29 cellular contexts compared by ENCODE assay signal in the genomic region with DNA sequence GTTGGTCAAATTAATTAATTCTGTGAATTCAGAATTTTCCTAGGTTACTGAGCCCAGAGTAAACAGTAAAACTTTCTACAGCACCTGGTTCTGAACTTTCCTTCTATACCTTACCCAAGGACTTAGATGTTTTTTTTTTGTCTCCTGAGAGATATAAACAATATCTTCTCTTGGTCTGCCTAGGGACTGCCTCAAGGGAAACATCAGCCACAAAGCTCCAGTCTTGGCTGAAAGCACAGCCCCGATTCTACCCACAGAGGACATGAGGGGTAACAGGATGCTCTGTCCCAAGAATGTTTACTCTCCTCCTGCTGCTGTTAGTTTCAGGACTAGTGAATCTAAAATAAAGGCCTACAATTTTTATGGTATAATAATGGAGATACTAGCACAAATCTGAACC. TPM values are rescaled to one million over a fixed set of nuclear protein-coding genes. Genes with fewer than 3 reads are reported as not detected.
"Had no signal": no experiment of that assay in that cellular context is flagged by ENCODE, and none has a peak within 500 bp of the region (broad histone marks: within the 10 kb centered on the region; RNA-seq: fewer than 3 reads in every experiment).

No MANE protein-coding gene starts in this region.

- H3K27ac ChIP-seq: stomach, suprapubic skin, testis, thoracic aorta, thyroid gland, tibial artery, tibial nerve, transverse colon, upper lobe of left lung, upper lobe of right lung, uterus, vagina had no signal

- ATAC-seq: stimulated activated effector memory CD8-positive, alpha-beta T cell treated with anti-CD3 and anti-CD28 coated beads, Interleukin-12 subunit alpha, Interleukin-12 subunit beta, amount 100 ng/mL, for 72 hours; stimulated activated memory B cell treated with anti-CD40 and anti-IgM and Interleukin-4, amounts not matched to agents 10 μg/mL and 1 μg/mL and 100 μg/mL, for 72 hours; stimulated activated naive B cell treated with anti-CD40 and anti-IgM and Interleukin-4, amounts not matched to agents 10 μg/mL and 1 μg/mL and 100 μg/mL, for 72 hours; stimulated activated naive CD8-positive, alpha-beta T cell treated with anti-CD3 and anti-CD28 coated beads, Interleukin-15, amount 100 ng/mL, for 72 hours; stimulated activated naive CD8-positive, alpha-beta T cell treated with anti-CD3 and anti-CD28 coated beads, Interleukin-15, Interleukin-2, amounts not matched to agents 100 U/mL and 50 U/mL, for 24 hours; upper lobe of right lung had no signal

- H3K27me3 ChIP-seq: suprapubic skin, testis, thyroid gland, tibial artery, tibial nerve, transverse colon, upper lobe of left lung, upper lobe of right lung, uterus, vagina had no signal

- H3K4me3 ChIP-seq: stomach, suprapubic skin, testis, thoracic aorta, thyroid gland, tibial artery, tibial nerve, transverse colon, upper lobe of left lung, upper lobe of right lung, uterus, vagina had no signal

- FAIRE-seq: urothelium cell line had no signal

- DNase-seq: stimulated activated CD4-positive, alpha-beta T cell treated with anti-CD3 and anti-CD28 coated beads, Interleukin-2, amount 100 ng/mL, for 48 hours; stimulated activated CD4-positive, alpha-beta T cell treated with anti-CD3 and anti-CD28 coated beads, Interleukin-4, amount 100 ng/mL, for 1 hour; stimulated activated CD4-positive, alpha-beta T cell treated with anti-CD3 and anti-CD28 coated beads, Interleukin-4, amount 100 ng/mL, for 24 hours; stimulated activated CD4-positive, alpha-beta T cell treated with anti-CD3 and anti-CD28 coated beads, Interleukin-4, amount 100 ng/mL, for 4 hours; stimulated activated CD8-positive, alpha-beta memory T cell treated with anti-CD3 and anti-CD28 coated beads, Interleukin-4, amount 100 ng/mL, for 48 hours; stimulated activated naive B cell treated with anti-CD40 and anti-IgM and Interleukin-4, amounts not matched to agents 10 μg/mL and 1 μg/mL and 100 μg/mL, for 72 hours; stimulated activated naive CD4-positive, alpha-beta T cell; stimulated activated naive CD4-positive, alpha-beta T cell treated with Interleukin-2 at 50 U/mL for 16 hours; stimulated activated naive CD8-positive, alpha-beta T cell treated with anti-CD3 and anti-CD28 coated beads, Interleukin-15, amount 100 ng/mL, for 72 hours; stimulated activated naive CD8-positive, alpha-beta T cell treated with anti-CD3 and anti-CD28 coated beads, Interleukin-15, Interleukin-2, amounts not matched to agents 100 U/mL and 50 U/mL, for 24 hours; stomach; substantia nigra; testis; thyroid gland; tibial artery; transverse colon; trophoblast cell; upper lobe of left lung; upper lobe of right lung; uterus had no signal

- H3K36me3 ChIP-seq: stomach, suprapubic skin, thoracic aorta, thyroid gland, transverse colon, upper lobe of left lung, upper lobe of right lung, uterus, vagina had no signal

- H3K4me1 ChIP-seq: stomach, suprapubic skin, testis, thyroid gland, tibial artery, tibial nerve, transverse colon, upper lobe of right lung, uterus, vagina had no signal

- H3K9me3 ChIP-seq: suprapubic skin, testis, thoracic aorta, thyroid gland, tibial artery, transverse colon, upper lobe of left lung, upper lobe of right lung, uterus, vagina had no signal

RNA-seq across cellular contexts. Expression of gene CNMD, which starts 14.3 kb away (rescaled TPM):
- total RNA-seq: stomach, suprapubic skin, thoracic aorta, tibial nerve, transverse colon, upper lobe of right lung, ureter, uterus, vagina had no signal
- polyA plus RNA-seq: stomach, urinary bladder had no signal
